Comparison of ENCODE assay signal across 3 cellular contexts in genomic region chr6:132948889-132949288, GRCh38.
TF ChIP-seq lines count a peak whose summit lies in the region.

No MANE protein-coding gene starts in this region.

TF ChIP-seq in GM23338, 12 proteins besides CTCF, POLR2A, EP300 and RAD21 (continued from another document and continues in another):
- TF ChIP-seq ETS1 (IDR thresholded peaks at IDR 0.05) (no peak), ZNF462 (CRISPR knock-in tag; IDR thresholded peaks at IDR 0.05) (no peak), ZNF331 (CRISPR knock-in tag; IDR thresholded peaks at IDR 0.05; ENCODE audit: low read depth) (no peak), STAT1 (IDR thresholded peaks at IDR 0.05; ENCODE audit: unreplicated experiment) (no peak), JUNB (IDR thresholded peaks at IDR 0.05; ENCODE audit: unreplicated experiment) (no peak)

TF ChIP-seq in IMR-90, 13 proteins besides CTCF, POLR2A, EP300 and RAD21 (continued from another document):
- TF ChIP-seq MAFK (IDR thresholded peaks at IDR 0.05; ENCODE audit: low read depth, low read length) (no peak), MXI1 (IDR thresholded peaks at IDR 0.05; ENCODE audit: borderline replicate concordance, low read depth, low read length) (no peak), RFX5 (IDR thresholded peaks at IDR 0.05; ENCODE audit: low read depth, low read length) (no peak), CHD1 (IDR thresholded peaks at IDR 0.05; ENCODE audit: low read depth, low read length) (no peak), FOS (IDR thresholded peaks at IDR 0.05; ENCODE audit: low read depth, low read length) (no peak), BHLHE40 (IDR thresholded peaks at IDR 0.05; ENCODE audit: low read depth, low read length) (no peak), MAZ (IDR thresholded peaks at IDR 0.05; ENCODE audit: borderline replicate concordance, low read depth, low read length) (no peak), ELK1 (IDR thresholded peaks at IDR 0.05; ENCODE audit: borderline replicate concordance, low read depth, low read length) (no peak), NFE2L2 (IDR thresholded peaks at IDR 0.05; ENCODE audit: low read depth, low read length) (no peak)

TF ChIP-seq in WTC11, 78 proteins besides CTCF, POLR2A, EP300 and RAD21 (continued from another document):
- no peak for TF ChIP-seq MLX (CRISPR knock-in tag; IDR thresholded peaks at IDR 0.05)
- TF ChIP-seq PREB (CRISPR knock-in tag; IDR thresholded peaks at IDR 0.05; ENCODE audit: borderline replicate concordance), result no peak
- no peak for TF ChIP-seq JUN (CRISPR knock-in tag; IDR thresholded peaks at IDR 0.05)
- no peak for TF ChIP-seq GRHL2 (CRISPR knock-in tag; IDR thresholded peaks at IDR 0.05; ENCODE audit: insufficient replicate concordance, severe bottlenecking)
- TF ChIP-seq ZNF219 (CRISPR knock-in tag; IDR thresholded peaks at IDR 0.05; ENCODE audit: borderline replicate concordance), result no peak
- no peak for TF ChIP-seq ZMAT4 (CRISPR knock-in tag; IDR thresholded peaks at IDR 0.05)
- no peak for TF ChIP-seq ZNF317 (CRISPR knock-in tag; IDR thresholded peaks at IDR 0.05; ENCODE audit: borderline replicate concordance, low read depth)
- TF ChIP-seq ATF3 (CRISPR knock-in tag; conservative IDR thresholded peaks at IDR 0.05), result no peak
- no peak for TF ChIP-seq TEAD4 (CRISPR knock-in tag; IDR thresholded peaks at IDR 0.05)
- no peak for TF ChIP-seq AR (CRISPR knock-in tag; IDR thresholded peaks at IDR 0.05)
- no peak for TF ChIP-seq MYBL2 (CRISPR knock-in tag; IDR thresholded peaks at IDR 0.05)
- TF ChIP-seq ZNF423 (CRISPR knock-in tag; IDR thresholded peaks at IDR 0.05), result no peak
- no peak for TF ChIP-seq ATF1 (CRISPR knock-in tag; IDR thresholded peaks at IDR 0.05)
